8 cellular contexts compared by ENCODE assay signal in genomic region chr10:119737827-119738226, GRCh38.
DNase-seq lines count a peak whose midpoint lies in the region; ATAC-seq and TF ChIP-seq lines count a peak whose summit lies in the region.

No MANE protein-coding gene starts in this region.

- DNase-seq in EH (ENCODE audit: low read depth) = peak; percentile 88
- peak; percentile 48 for DNase-seq in NB4 (ENCODE audit: low read depth)
- DNase-seq in dedifferentiated amniotic fluid mesenchymal stem cell (ENCODE audit: extremely low spot score) = peak; percentile 80
- DNase-seq in non-pigmented ciliary epithelial cell (ENCODE audit: low read depth) = peak; percentile 72
- no peak for DNase-seq in GOT3 (lab: John Stamatoyannopoulos, UW)

- H3K4me3 ChIP-seq in NB4 (ENCODE audit: low read depth, low read length) = no peak overlapping the region

- ATAC-seq in HG03097 (IDR thresholded peaks at IDR 0.05; ENCODE audit: low FRiP score, unreplicated experiment) = no peak
- ATAC-seq in HG03159 (IDR thresholded peaks at IDR 0.05; ENCODE audit: unreplicated experiment) = no peak
- no peak for ATAC-seq in GM18517 (IDR thresholded peaks at IDR 0.05; ENCODE audit: unreplicated experiment)

- TF ChIP-seq CTCF in NB4 (IDR thresholded peaks at IDR 0.05; ENCODE audit: low read depth, low read length) = no peak

- TF ChIP-seq POLR2A in NB4 (IDR thresholded peaks at IDR 0.05; ENCODE audit: extremely low read depth, insufficient read length) = no peak
